ENCODE assay signal across 1 cellular context in the genomic region with DNA sequence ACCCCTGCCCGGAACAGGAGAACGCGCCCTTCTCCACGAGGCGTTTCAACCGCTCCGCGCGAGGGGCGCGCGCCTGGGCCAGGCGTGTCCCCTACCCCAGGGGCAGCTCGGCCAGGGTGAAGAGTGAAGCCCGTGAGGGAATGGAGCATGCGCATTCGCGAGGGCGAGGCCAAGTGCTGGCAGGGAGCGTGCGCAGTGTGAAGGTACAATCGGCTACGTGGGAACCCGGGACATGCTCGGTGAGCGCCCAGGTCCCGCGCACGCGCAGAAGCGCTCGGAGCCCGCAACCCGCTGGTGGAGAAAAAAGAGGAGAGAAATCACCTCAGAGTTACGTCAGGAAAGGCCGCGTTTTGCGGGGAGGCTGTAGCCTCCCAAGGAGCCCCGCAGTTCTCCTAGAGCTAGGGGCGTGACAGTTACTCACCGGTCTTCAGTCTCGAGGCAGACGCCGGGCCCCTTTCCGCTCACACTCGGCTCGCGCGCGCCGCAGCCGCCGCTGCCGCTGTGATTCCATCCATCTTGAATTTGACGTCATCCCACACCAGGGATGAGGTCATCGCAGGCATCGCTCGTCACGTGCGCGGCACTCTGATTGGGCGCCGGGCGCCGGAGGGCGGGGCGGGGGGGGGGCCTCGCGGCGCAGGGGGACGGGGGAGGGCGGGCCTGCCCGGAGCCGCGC.
TF ChIP-seq lines count a peak whose summit lies in the region.

TSS of gene ZBTB21 (minus strand) at position 530 of the 676 bp plus-strand sequence. CDS start 16,265 bp downstream, outside the sequence.

TF ChIP-seq in WTC11, 78 proteins besides CTCF, POLR2A, EP300 and RAD21 (continued from another document):
- TF ChIP-seq, protein P1, sequence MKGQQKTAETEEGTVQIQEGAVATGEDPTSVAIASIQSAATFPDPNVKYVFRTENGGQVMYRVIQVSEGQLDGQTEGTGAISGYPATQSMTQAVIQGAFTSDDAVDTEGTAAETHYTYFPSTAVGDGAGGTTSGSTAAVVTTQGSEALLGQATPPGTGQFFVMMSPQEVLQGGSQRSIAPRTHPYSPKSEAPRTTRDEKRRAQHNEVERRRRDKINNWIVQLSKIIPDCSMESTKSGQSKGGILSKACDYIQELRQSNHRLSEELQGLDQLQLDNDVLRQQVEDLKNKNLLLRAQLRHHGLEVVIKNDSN (CRISPR knock-in tag; IDR thresholded peaks at IDR 0.05): peak; percentile 80
- TF ChIP-seq NR3C1 (CRISPR knock-in tag; conservative IDR thresholded peaks at IDR 0.05; ENCODE audit: low read depth) (no peak), NFE2L1 (CRISPR knock-in tag; IDR thresholded peaks at IDR 0.05) (no peak), TCF7 (CRISPR knock-in tag; IDR thresholded peaks at IDR 0.05; ENCODE audit: low read depth) (no peak), RELA (CRISPR knock-in tag; IDR thresholded peaks at IDR 0.05; ENCODE audit: borderline replicate concordance) (no peak), ESRRA (CRISPR knock-in tag; IDR thresholded peaks at IDR 0.05; ENCODE audit: borderline replicate concordance) (no peak), ATF3 (CRISPR knock-in tag; conservative IDR thresholded peaks at IDR 0.05) (no peak), ZNF121 (CRISPR knock-in tag; IDR thresholded peaks at IDR 0.05) (no peak), OVOL2 (CRISPR knock-in tag; IDR thresholded peaks at IDR 0.05; ENCODE audit: borderline replicate concordance) (no peak), ELF4 (CRISPR knock-in tag; IDR thresholded peaks at IDR 0.05; ENCODE audit: low read depth) (no peak), SMAD3 (CRISPR knock-in tag; IDR thresholded peaks at IDR 0.05; ENCODE audit: borderline replicate concordance) (no peak), ZNF425 (CRISPR knock-in tag; conservative IDR thresholded peaks at IDR 0.05) (no peak), PRRX2 (CRISPR knock-in tag; IDR thresholded peaks at IDR 0.05) (no peak), MXD4 (CRISPR knock-in tag; IDR thresholded peaks at IDR 0.05; ENCODE audit: borderline replicate concordance) (no peak), GRHL2 (CRISPR knock-in tag; IDR thresholded peaks at IDR 0.05; ENCODE audit: insufficient replicate concordance, severe bottlenecking) (no peak), ZNF396 (CRISPR knock-in tag; IDR thresholded peaks at IDR 0.05; ENCODE audit: borderline replicate concordance) (no peak), FOXP1 (CRISPR knock-in tag; IDR thresholded peaks at IDR 0.05; ENCODE audit: borderline replicate concordance) (no peak), ZNF138 (CRISPR knock-in tag; conservative IDR thresholded peaks at IDR 0.05) (no peak), NFATC4 (CRISPR knock-in tag; IDR thresholded peaks at IDR 0.05) (no peak), JUN (CRISPR knock-in tag; IDR thresholded peaks at IDR 0.05) (no peak), FOXP4 (CRISPR knock-in tag; IDR thresholded peaks at IDR 0.05) (no peak; the same call in none of the 2 replicates), ZNF232 (CRISPR knock-in tag; IDR thresholded peaks at IDR 0.05) (peak; percentile 61; the same call in 1 of the 2 replicates), TEAD4 (CRISPR knock-in tag; IDR thresholded peaks at IDR 0.05) (peak; percentile 13; the same call in 1 of the 2 replicates), FOXJ3 (CRISPR knock-in tag; IDR thresholded peaks at IDR 0.05; ENCODE audit: borderline replicate concordance) (no peak), TP53 (CRISPR knock-in tag; IDR thresholded peaks at IDR 0.05) (no peak; the same call in 1 of the 2 replicates), RORB (CRISPR knock-in tag; IDR thresholded peaks at IDR 0.05) (no peak), GTF2I (CRISPR knock-in tag; conservative IDR thresholded peaks at IDR 0.05) (no peak), HMGXB4 (CRISPR knock-in tag; IDR thresholded peaks at IDR 0.05) (no peak; the same call in 1 of the 2 replicates)
- TF ChIP-seq, protein P2, sequence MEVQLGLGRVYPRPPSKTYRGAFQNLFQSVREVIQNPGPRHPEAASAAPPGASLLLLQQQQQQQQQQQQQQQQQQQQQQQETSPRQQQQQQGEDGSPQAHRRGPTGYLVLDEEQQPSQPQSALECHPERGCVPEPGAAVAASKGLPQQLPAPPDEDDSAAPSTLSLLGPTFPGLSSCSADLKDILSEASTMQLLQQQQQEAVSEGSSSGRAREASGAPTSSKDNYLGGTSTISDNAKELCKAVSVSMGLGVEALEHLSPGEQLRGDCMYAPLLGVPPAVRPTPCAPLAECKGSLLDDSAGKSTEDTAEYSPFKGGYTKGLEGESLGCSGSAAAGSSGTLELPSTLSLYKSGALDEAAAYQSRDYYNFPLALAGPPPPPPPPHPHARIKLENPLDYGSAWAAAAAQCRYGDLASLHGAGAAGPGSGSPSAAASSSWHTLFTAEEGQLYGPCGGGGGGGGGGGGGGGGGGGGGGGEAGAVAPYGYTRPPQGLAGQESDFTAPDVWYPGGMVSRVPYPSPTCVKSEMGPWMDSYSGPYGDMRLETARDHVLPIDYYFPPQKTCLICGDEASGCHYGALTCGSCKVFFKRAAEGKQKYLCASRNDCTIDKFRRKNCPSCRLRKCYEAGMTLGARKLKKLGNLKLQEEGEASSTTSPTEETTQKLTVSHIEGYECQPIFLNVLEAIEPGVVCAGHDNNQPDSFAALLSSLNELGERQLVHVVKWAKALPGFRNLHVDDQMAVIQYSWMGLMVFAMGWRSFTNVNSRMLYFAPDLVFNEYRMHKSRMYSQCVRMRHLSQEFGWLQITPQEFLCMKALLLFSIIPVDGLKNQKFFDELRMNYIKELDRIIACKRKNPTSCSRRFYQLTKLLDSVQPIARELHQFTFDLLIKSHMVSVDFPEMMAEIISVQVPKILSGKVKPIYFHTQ (CRISPR knock-in tag; IDR thresholded peaks at IDR 0.05): no peak
- TF ChIP-seq, protein P3, sequence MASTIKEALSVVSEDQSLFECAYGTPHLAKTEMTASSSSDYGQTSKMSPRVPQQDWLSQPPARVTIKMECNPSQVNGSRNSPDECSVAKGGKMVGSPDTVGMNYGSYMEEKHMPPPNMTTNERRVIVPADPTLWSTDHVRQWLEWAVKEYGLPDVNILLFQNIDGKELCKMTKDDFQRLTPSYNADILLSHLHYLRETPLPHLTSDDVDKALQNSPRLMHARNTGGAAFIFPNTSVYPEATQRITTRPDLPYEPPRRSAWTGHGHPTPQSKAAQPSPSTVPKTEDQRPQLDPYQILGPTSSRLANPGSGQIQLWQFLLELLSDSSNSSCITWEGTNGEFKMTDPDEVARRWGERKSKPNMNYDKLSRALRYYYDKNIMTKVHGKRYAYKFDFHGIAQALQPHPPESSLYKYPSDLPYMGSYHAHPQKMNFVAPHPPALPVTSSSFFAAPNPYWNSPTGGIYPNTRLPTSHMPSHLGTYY (CRISPR knock-in tag; IDR thresholded peaks at IDR 0.05): no peak
- TF ChIP-seq, protein P4, sequence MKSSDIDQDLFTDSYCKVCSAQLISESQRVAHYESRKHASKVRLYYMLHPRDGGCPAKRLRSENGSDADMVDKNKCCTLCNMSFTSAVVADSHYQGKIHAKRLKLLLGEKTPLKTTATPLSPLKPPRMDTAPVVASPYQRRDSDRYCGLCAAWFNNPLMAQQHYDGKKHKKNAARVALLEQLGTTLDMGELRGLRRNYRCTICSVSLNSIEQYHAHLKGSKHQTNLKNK (CRISPR knock-in tag; IDR thresholded peaks at IDR 0.05): no peak
- TF ChIP-seq, protein P5, sequence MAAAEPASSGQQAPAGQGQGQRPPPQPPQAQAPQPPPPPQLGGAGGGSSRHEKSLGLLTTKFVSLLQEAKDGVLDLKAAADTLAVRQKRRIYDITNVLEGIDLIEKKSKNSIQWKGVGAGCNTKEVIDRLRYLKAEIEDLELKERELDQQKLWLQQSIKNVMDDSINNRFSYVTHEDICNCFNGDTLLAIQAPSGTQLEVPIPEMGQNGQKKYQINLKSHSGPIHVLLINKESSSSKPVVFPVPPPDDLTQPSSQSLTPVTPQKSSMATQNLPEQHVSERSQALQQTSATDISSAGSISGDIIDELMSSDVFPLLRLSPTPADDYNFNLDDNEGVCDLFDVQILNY (CRISPR knock-in tag; IDR thresholded peaks at IDR 0.05): no peak; the same call in 1 of the 2 replicates
TF ChIP-seq in WTC11: peak in this region for 15.
